ENCODE assay signal across 31 cellular contexts in genomic region chr11:57974132-57974531, GRCh38. TPM values are rescaled to one million over a fixed set of nuclear protein-coding genes. Genes with fewer than 3 reads are reported as not detected.
"Had no signal": no experiment of that assay in that cellular context is flagged by ENCODE, and none has a peak within 500 bp of the region (broad histone marks: within the 10 kb centered on the region; RNA-seq: fewer than 3 reads in every experiment).

No MANE protein-coding gene starts in this region.

- H3K4me3 ChIP-seq: colonic mucosa, esophagus muscularis mucosa, gastrocnemius medialis, heart left ventricle had no signal

- FAIRE-seq: astrocyte had no signal

- H3K27ac ChIP-seq: colonic mucosa, esophagus muscularis mucosa, foreskin keratinocyte, gastrocnemius medialis, heart left ventricle had no signal

- H3K4me1 ChIP-seq: colonic mucosa, esophagus muscularis mucosa, foreskin keratinocyte, gastrocnemius medialis, heart left ventricle had no signal

- H3K27me3 ChIP-seq: colonic mucosa, esophagus muscularis mucosa, foreskin keratinocyte, gastrocnemius medialis, heart left ventricle had no signal

- H3K9me3 ChIP-seq: colonic mucosa, esophagus muscularis mucosa, gastrocnemius medialis, heart left ventricle had no signal

- DNase-seq: activated CD4-positive, alpha-beta memory T cell treated with anti-CD3 and anti-CD28 coated beads, Interleukin-2, amount 10 ng/mL, durations not matched to agents 7 days and 5 days; activated CD4-positive, alpha-beta T cell treated with anti-CD3 and anti-CD28 coated beads for 36 hours; activated CD4-positive, alpha-beta T cell treated with anti-CD3 and anti-CD28 coated beads, Interleukin-2, amount 10 ng/mL, durations not matched to agents 7 days and 5 days; activated CD4-positive, alpha-beta T cell treated with anti-CD3 and anti-CD28 coated beads, Interleukin-2, amount 50 U/mL, for 4 hours; activated CD4-positive, CD25-positive, alpha-beta regulatory T cell; activated CD4-positive, CD25-positive, alpha-beta regulatory T cell treated with anti-CD3 and anti-CD28 coated beads, Interleukin-2, amount 50 U/mL, for 72 hours; activated CD8-positive, alpha-beta memory T cell treated with anti-CD3 and anti-CD28 coated beads, Interleukin-2, amount 50 U/mL, for 48 hours; activated effector memory CD4-positive, alpha-beta T cell treated with Interleukin-2 at 50 U/mL for 16 hours; activated gamma-delta T cell treated with Interleukin-2 at 50 U/mL for 16 hours; activated naive CD4-positive, alpha-beta T cell treated with anti-CD3 and anti-CD28 coated beads, Interleukin-2, amount 50 U/mL, for 16 hours; activated naive CD4-positive, alpha-beta T cell treated with Interleukin-2 at 50 U/mL for 16 hours; activated T-cell treated with anti-CD3 and anti-CD28 coated beads for 4 hours; activated T-cell treated with anti-CD3 and anti-CD28 coated beads, Interleukin-2, amount 50 U/mL, for 4 hours; amniotic stem cell; caudate nucleus; colonic mucosa; effector CD8-positive, alpha-beta T cell; endodermal cell; erythroblast; foreskin keratinocyte; glutamatergic neuron; heart left ventricle; T-helper 2 cell had no signal

- H3K36me3 ChIP-seq: colonic mucosa, esophagus muscularis mucosa, gastrocnemius medialis, heart left ventricle had no signal

- H3K4me3 Mint-ChIP-seq: activated CD4-positive, alpha-beta memory T cell treated with anti-CD3 and anti-CD28 coated beads, Interleukin-2, amount 10 ng/mL, durations not matched to agents 7 days and 5 days; activated CD4-positive, alpha-beta T cell treated with anti-CD3 and anti-CD28 coated beads for 36 hours; activated CD4-positive, alpha-beta T cell treated with anti-CD3 and anti-CD28 coated beads, Interleukin-2, amount 10 ng/mL, durations not matched to agents 7 days and 5 days; activated naive CD8-positive, alpha-beta T cell; activated T-cell treated with anti-CD3 and anti-CD28 coated beads, Interleukin-2, amount 50 U/mL, for 4 hours; activated T-helper 17 cell treated with anti-CD3 and anti-CD28 coated beads, Interleukin-2, amount 50 U/mL, for 72 hours; endodermal cell had no signal

- H3K9me3 Mint-ChIP-seq: activated CD4-positive, alpha-beta T cell treated with anti-CD3 and anti-CD28 coated beads, Interleukin-2, amount 10 ng/mL, durations not matched to agents 7 days and 5 days; activated T-cell treated with anti-CD3 and anti-CD28 coated beads, Interleukin-2, amount 50 U/mL, for 4 hours; activated T-helper 17 cell treated with anti-CD3 and anti-CD28 coated beads, Interleukin-2, amount 50 U/mL, for 72 hours had no signal

- H3K27me3 Mint-ChIP-seq: activated CD4-positive, alpha-beta memory T cell treated with anti-CD3 and anti-CD28 coated beads, Interleukin-2, amount 10 ng/mL, durations not matched to agents 7 days and 5 days had no signal

- H3K27ac Mint-ChIP-seq: activated CD4-positive, alpha-beta memory T cell treated with anti-CD3 and anti-CD28 coated beads, Interleukin-2, amount 10 ng/mL, durations not matched to agents 7 days and 5 days; activated CD4-positive, alpha-beta T cell treated with anti-CD3 and anti-CD28 coated beads for 36 hours; activated CD4-positive, alpha-beta T cell treated with anti-CD3 and anti-CD28 coated beads, Interleukin-2, amount 10 ng/mL, durations not matched to agents 7 days and 5 days; activated naive CD8-positive, alpha-beta T cell; activated T-helper 17 cell treated with anti-CD3 and anti-CD28 coated beads, Interleukin-2, amount 50 U/mL, for 72 hours; endodermal cell had no signal

- H3K4me1 Mint-ChIP-seq: activated CD4-positive, alpha-beta memory T cell treated with anti-CD3 and anti-CD28 coated beads, Interleukin-2, amount 10 ng/mL, durations not matched to agents 7 days and 5 days; activated CD4-positive, alpha-beta T cell treated with anti-CD3 and anti-CD28 coated beads for 36 hours; activated CD4-positive, alpha-beta T cell treated with anti-CD3 and anti-CD28 coated beads, Interleukin-2, amount 10 ng/mL, durations not matched to agents 7 days and 5 days; activated T-helper 17 cell treated with anti-CD3 and anti-CD28 coated beads, Interleukin-2, amount 50 U/mL, for 72 hours had no signal

RNA-seq across cellular contexts. Expression of gene OR9Q1, which starts 49.5 kb away (rescaled TPM):
- total RNA-seq: activated CD4-positive, alpha-beta memory T cell treated with anti-CD3 and anti-CD28 coated beads, Interleukin-2, amount 10 ng/mL, durations not matched to agents 7 days and 5 days; activated CD4-positive, alpha-beta T cell treated with anti-CD3 and anti-CD28 coated beads for 36 hours; activated CD4-positive, alpha-beta T cell treated with anti-CD3 and anti-CD28 coated beads, Interleukin-2, amount 10 ng/mL, durations not matched to agents 7 days and 5 days; activated T-cell treated with anti-CD3 and anti-CD28 coated beads, Interleukin-2, amount 50 U/mL, for 4 hours; astrocyte; chondrocyte; colonic mucosa; dermis microvascular lymphatic vessel endothelial cell; endodermal cell; esophagus muscularis mucosa; foreskin keratinocyte; gastrocnemius medialis; heart left ventricle; T-helper 1 cell treated with Interleukin-12 subunit alpha and Interleukin-12 subunit beta and Interleukin-4 antibody, amounts not matched to agents 30 ng/mL and 1 ng/mL, for 36 hours had no signal

RNA-seq across cellular contexts. Expression of gene OR6Q1, which starts 56.6 kb away (rescaled TPM):
- total RNA-seq: activated CD4-positive, alpha-beta memory T cell treated with anti-CD3 and anti-CD28 coated beads, Interleukin-2, amount 10 ng/mL, durations not matched to agents 7 days and 5 days; activated CD4-positive, alpha-beta T cell treated with anti-CD3 and anti-CD28 coated beads for 36 hours; activated CD4-positive, alpha-beta T cell treated with anti-CD3 and anti-CD28 coated beads, Interleukin-2, amount 10 ng/mL, durations not matched to agents 7 days and 5 days; activated T-cell treated with anti-CD3 and anti-CD28 coated beads, Interleukin-2, amount 50 U/mL, for 4 hours; astrocyte; chondrocyte; colonic mucosa; dermis microvascular lymphatic vessel endothelial cell; endodermal cell; esophagus muscularis mucosa; foreskin keratinocyte; gastrocnemius medialis; heart left ventricle; T-helper 1 cell treated with Interleukin-12 subunit alpha and Interleukin-12 subunit beta and Interleukin-4 antibody, amounts not matched to agents 30 ng/mL and 1 ng/mL, for 36 hours had no signal
